2 cellular contexts compared by ENCODE assay signal in genomic region chr1:209383422-209383821, GRCh38.
TF ChIP-seq lines count a peak whose summit lies in the region.

No MANE protein-coding gene starts in this region.

TF ChIP-seq in IMR-90, 13 proteins besides CTCF, POLR2A, EP300 and RAD21:
- no peak for TF ChIP-seq SMC3 (IDR thresholded peaks at IDR 0.05; ENCODE audit: low read depth, low read length)
- TF ChIP-seq MXI1 (IDR thresholded peaks at IDR 0.05; ENCODE audit: borderline replicate concordance, low read depth, low read length), result no peak
- no peak for TF ChIP-seq MAZ (IDR thresholded peaks at IDR 0.05; ENCODE audit: borderline replicate concordance, low read depth, low read length)
- no peak for TF ChIP-seq USF2 (IDR thresholded peaks at IDR 0.05; ENCODE audit: low read depth, low read length)
- no peak for TF ChIP-seq MAFK (IDR thresholded peaks at IDR 0.05; ENCODE audit: low read depth, low read length)
- no peak for TF ChIP-seq CEBPB (IDR thresholded peaks at IDR 0.05; ENCODE audit: low read depth, low read length)
- TF ChIP-seq CHD1 (IDR thresholded peaks at IDR 0.05; ENCODE audit: low read depth, low read length), result no peak
- no peak for TF ChIP-seq RCOR1 (IDR thresholded peaks at IDR 0.05; ENCODE audit: insufficient replicate concordance, low read length)
- TF ChIP-seq RFX5 (IDR thresholded peaks at IDR 0.05; ENCODE audit: low read depth, low read length), result no peak
- no peak for TF ChIP-seq ELK1 (IDR thresholded peaks at IDR 0.05; ENCODE audit: borderline replicate concordance, low read depth, low read length)
- TF ChIP-seq NFE2L2 (IDR thresholded peaks at IDR 0.05; ENCODE audit: low read depth, low read length), result no peak
- no peak for TF ChIP-seq BHLHE40 (IDR thresholded peaks at IDR 0.05; ENCODE audit: low read depth, low read length)
- TF ChIP-seq FOS (IDR thresholded peaks at IDR 0.05; ENCODE audit: low read depth, low read length), result no peak

TF ChIP-seq in GM12891, 5 proteins besides CTCF, POLR2A, EP300 and RAD21:
- TF ChIP-seq POU2F2 (IDR thresholded peaks at IDR 0.05; ENCODE audit: low read depth, low read length), result no peak
- TF ChIP-seq SPI1 (IDR thresholded peaks at IDR 0.05; ENCODE audit: low read depth, low read length), result no peak
- no peak for TF ChIP-seq TAF1 (IDR thresholded peaks at IDR 0.05; ENCODE audit: low read depth, low read length)
- no peak for TF ChIP-seq POLR2AphosphoS5 (IDR thresholded peaks at IDR 0.05; ENCODE audit: low read depth, low read length)
- TF ChIP-seq PAX5 (IDR thresholded peaks at IDR 0.05; ENCODE audit: insufficient read depth, low read length, severe bottlenecking), result no peak
TF ChIP-seq in GM12891: peak in this region for 0.
